Comparison of ENCODE assay signal across 24 cellular contexts in the genomic region with DNA sequence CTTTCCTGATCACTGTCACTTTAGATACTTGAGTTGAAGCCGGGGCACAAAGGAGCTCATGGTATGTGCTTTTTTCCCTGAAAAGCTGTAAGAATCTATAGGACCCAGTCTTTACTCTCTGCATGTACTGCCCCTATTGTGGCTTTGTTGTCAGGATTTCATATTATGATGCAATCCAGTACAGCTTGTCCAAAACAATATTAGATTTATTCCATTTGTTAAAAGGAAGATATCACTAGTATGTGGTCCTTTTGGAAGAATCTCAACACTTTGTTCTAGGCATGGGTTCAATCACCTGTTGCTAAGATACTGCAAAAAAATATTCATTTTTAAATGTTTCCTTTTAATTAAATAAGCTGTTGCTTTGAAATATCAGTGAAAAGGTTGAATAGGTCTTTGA.
"Had no signal": no experiment of that assay in that cellular context is flagged by ENCODE, and none has a peak within 500 bp of the region (broad histone marks: within the 10 kb centered on the region; RNA-seq: fewer than 3 reads in every experiment).

No MANE protein-coding gene starts in this region.

- H3K27me3 ChIP-seq: esophagus squamous epithelium, spleen, testis, vagina had no signal

- ATAC-seq: activated CD4-positive, CD25-positive, alpha-beta regulatory T cell treated with anti-CD3 and anti-CD28 coated beads, Interleukin-2, amount 50 U/mL, for 24 hours; activated CD8-positive, alpha-beta T cell treated with anti-CD3 and anti-CD28 coated beads, Interleukin-2, amount 10 ng/mL, durations not matched to agents 7 days and 5 days; T-cell had no signal

- H3K9me3 ChIP-seq: esophagus squamous epithelium, spleen, testis, vagina had no signal

- H3K4me3 ChIP-seq: esophagus squamous epithelium, spleen, testis, vagina had no signal

- H3K4me3 Mint-ChIP-seq: activated CD8-positive, alpha-beta T cell treated with anti-CD3 and anti-CD28 coated beads, Interleukin-2, amount 10 ng/mL, durations not matched to agents 7 days and 5 days; activated naive CD4-positive, alpha-beta T cell treated with anti-CD3 and anti-CD28 coated beads, Interleukin-2, amount 50 U/mL, for 24 hours; endodermal cell; memory B cell; nephron; T-cell; T-helper 2 cell treated with Interferon-gamma antibody and Interleukin-4, amounts not matched to agents 5 μg/mL and 100 μg/mL, for 36 hours had no signal

- H3K36me3 Mint-ChIP-seq: memory B cell had no signal

- H3K27me3 Mint-ChIP-seq: activated naive CD4-positive, alpha-beta T cell treated with anti-CD3 and anti-CD28 coated beads, Interleukin-2, amount 50 U/mL, for 24 hours; memory B cell; T-cell had no signal

- H3K27ac ChIP-seq: esophagus squamous epithelium, spleen, testis, vagina, VCaP had no signal

- DNase-seq: activated CD4-positive, alpha-beta T cell treated with anti-CD3 and anti-CD28 coated beads, Interleukin-2, amount 50 U/mL, for 1 hour; activated CD8-positive, alpha-beta T cell treated with anti-CD3 and anti-CD28 coated beads, Interleukin-2, amount 10 ng/mL, durations not matched to agents 7 days and 5 days; activated gamma-delta T cell treated with Interleukin-2 at 50 U/mL for 16 hours; activated T-cell treated with anti-CD3 and anti-CD28 coated beads, Interleukin-2, amount 50 U/mL, for 1 hour; cerebellar nuclear complex; cortex of kidney; endodermal cell; esophagus squamous epithelium; foreskin melanocyte; glutamatergic neuron; hippocampal formation; spleen; stimulated activated CD4-positive, alpha-beta T cell treated with anti-CD3 and anti-CD28 coated beads, Interleukin-4, amount 100 ng/mL, for 1 hour; stimulated activated naive CD4-positive, alpha-beta T cell; T-cell; testis; trophoblast cell had no signal

- H3K27ac Mint-ChIP-seq: activated CD8-positive, alpha-beta T cell treated with anti-CD3 and anti-CD28 coated beads, Interleukin-2, amount 10 ng/mL, durations not matched to agents 7 days and 5 days; activated naive CD4-positive, alpha-beta T cell treated with anti-CD3 and anti-CD28 coated beads, Interleukin-2, amount 50 U/mL, for 24 hours; endodermal cell; memory B cell; nephron; T-cell; T-helper 2 cell treated with Interferon-gamma antibody and Interleukin-4, amounts not matched to agents 5 μg/mL and 100 μg/mL, for 36 hours had no signal

- H3K9me3 Mint-ChIP-seq: activated naive CD4-positive, alpha-beta T cell treated with anti-CD3 and anti-CD28 coated beads, Interleukin-2, amount 50 U/mL, for 24 hours; endodermal cell; memory B cell; nephron; T-cell; T-helper 2 cell treated with Interferon-gamma antibody and Interleukin-4, amounts not matched to agents 5 μg/mL and 100 μg/mL, for 36 hours had no signal

- H3K4me1 Mint-ChIP-seq: activated naive CD4-positive, alpha-beta T cell treated with anti-CD3 and anti-CD28 coated beads, Interleukin-2, amount 50 U/mL, for 24 hours; memory B cell; T-cell had no signal

- H3K36me3 ChIP-seq: esophagus squamous epithelium, spleen, vagina had no signal

- H3K4me1 ChIP-seq: spleen, vagina had no signal
